ENCODE assay signal across 31 cellular contexts in the genomic region with DNA sequence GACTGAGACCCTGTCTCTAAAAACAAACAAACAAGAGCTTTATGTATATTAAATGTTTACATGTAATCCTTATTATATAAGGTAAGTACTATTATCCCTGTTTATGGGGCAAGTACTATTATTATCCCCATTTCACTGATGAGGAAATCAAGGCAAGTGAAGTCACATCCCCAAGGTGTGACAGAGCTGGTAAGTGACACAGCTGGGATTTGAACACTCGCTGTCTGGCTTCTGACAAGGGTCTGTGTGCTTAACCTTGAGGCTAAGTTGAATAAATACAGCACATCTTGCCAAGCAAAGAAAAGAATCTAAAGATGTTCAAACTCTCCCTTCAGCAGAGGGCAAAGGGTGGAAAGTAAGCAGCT.
DNase-seq lines count a peak whose midpoint lies in the region; ATAC-seq, FAIRE-seq and TF ChIP-seq lines count a peak whose summit lies in the region.
"Had no signal": no experiment of that assay in that cellular context is flagged by ENCODE, and none has a peak within 500 bp of the region (broad histone marks: within the 10 kb centered on the region; RNA-seq: fewer than 3 reads in every experiment).

No MANE protein-coding gene starts in this region.

- TF ChIP-seq POLR2A in H1 (IDR thresholded peaks at IDR 0.05; ENCODE audit: control extremely low read depth in 1 of 2, low read depth in 2 of 2, low read length in 2 of 2), result no peak

- no peak overlapping the region for H3K4ac ChIP-seq in H1 (replicated peaks; ENCODE audit: insufficient read length, low read depth, low read length)

- H2BK20ac ChIP-seq in H1 (ENCODE audit: low read length), result no peak overlapping the region

- H3K23ac ChIP-seq in H1 (ENCODE audit: insufficient read length), result no peak overlapping the region

- H2BK120ac ChIP-seq in H1 (replicated peaks; ENCODE audit: low read depth, low read length), result no peak overlapping the region

- H3K79me1 ChIP-seq in H1 (ENCODE audit: low read depth, low read length), result no peaks in the 10 kb centered on the region

- H2AK5ac ChIP-seq in H1 (ENCODE audit: low read depth, low read length), result 0 out of 2 replicates have a peak overlapping the region, but pooled peaks have one; percentile 5

- no peak overlapping the region for H3K56ac ChIP-seq in H1 (replicated peaks; ENCODE audit: insufficient read length, low read depth, low read length)

- CTCF ChIA-PET in HEK293 (lab: Yijun Ruan, JAX) (interaction anchor here (1.0 to 1.2 kb wide), 2 partner anchors 56 to 306 kb away, joined by 4 to 6 read pairs; no protein-coding TSS in a partner anchor), H1 (lab: Charles Lee; ENCODE audit: partially characterized antibody) (interaction anchor here (0.6 to 1.4 kb wide), 3 partner anchors 49 to 837 kb away, joined by 3 to 4 read pairs (median 3); no protein-coding TSS in a partner anchor)

- no peaks in the 10 kb centered on the region for H3K23me2 ChIP-seq in H1 (ENCODE audit: low read depth, low read length)

- H3K27me3 ChIP-seq in H1 (replicated peaks in 1 of 4; ENCODE audit: control insufficient read depth in 3 of 4, extremely low read depth in 1 of 4, insufficient read depth in 3 of 4, low read length in 3 of 4), result 0 out of 7 replicates have a peak, but pooled peaks cover 0 to 4% (median 0%) of the 10 kb centered on the region in 4 experiments
- H3K27me3 ChIP-seq in pancreas, result no peaks in the 10 kb centered on the region
- H3K27me3 ChIP-seq: cardiac muscle cell, colonic mucosa, ovary, upper lobe of right lung had no signal

- FAIRE-seq in H1 (lab: Jason Lieb, UNC) (no peak), pancreas (lab: Jason Lieb, UNC) (no peak)
- FAIRE-seq: A204.1, astrocyte, GM18507, small intestine had no signal

- DNase-seq in NCI-H748 (lab: John Stamatoyannopoulos, UW; ENCODE audit: unreplicated experiment) (peak; percentile 17), NCI-H748 treated with DMSO at 0.1 percent for 48 hours (lab: John Stamatoyannopoulos, UW) (no peak), H1 (ENCODE audit: low read depth in 1 of 2, low spot score in 2 of 2) (no peak), pancreas (peak in 1 of 6 donors; percentile 27), SIG-M5 (lab: John Stamatoyannopoulos, UW) (no peak), NCI-H774 (lab: John Stamatoyannopoulos, UW) (no peak)
- DNase-seq: activated CD4-positive, alpha-beta T cell treated with anti-CD3 and anti-CD28 coated beads, Interleukin-2, amount 50 U/mL, for 1 hour; activated gamma-delta T cell; activated naive CD8-positive, alpha-beta T cell treated with anti-CD3 and anti-CD28 coated beads, Interleukin-2, amount 50 U/mL, for 24 hours; activated T-cell treated with anti-CD3 and anti-CD28 coated beads, Interleukin-2, amount 50 U/mL, for 4 hours; CD4-positive, alpha-beta memory T cell; colonic mucosa; effector CD4-positive, alpha-beta T cell; EL; HCEC 1CT; left colon; mammary epithelial cell; NCI-H187 treated with DMSO at 0.1 percent for 48 hours; nephron progenitor cell; retina had no signal

- no peak overlapping the region for H4K5ac ChIP-seq in H1 (ENCODE audit: insufficient read length, low read depth, low read length)

- no peak overlapping the region for H2BK12ac ChIP-seq in H1 (ENCODE audit: low read depth, low read length)

- H3K4me2 ChIP-seq in H1 (ENCODE audit: insufficient read depth in 1 of 2, low read depth in 2 of 2, low read length in 2 of 2), result no peak overlapping the region

- H3K79me2 ChIP-seq in H1 (ENCODE audit: control insufficient read depth in 1 of 2, insufficient read depth in 2 of 2, low read length in 2 of 2), result no peaks in the 10 kb centered on the region

- ATAC-seq in pancreas (peak; percentile 41 to 67 (median 54)), GM21825 (IDR thresholded peaks at IDR 0.05; ENCODE audit: unreplicated experiment) (no peak)
- ATAC-seq: activated T-cell treated with anti-CD3 and anti-CD28 coated beads, Interleukin-2, amount 50 U/mL, for 4 hours had no signal

- no peak overlapping the region for H4K8ac ChIP-seq in H1 (ENCODE audit: extremely low read depth, insufficient read depth, low read length)

- H2AFZ ChIP-seq in H1 (ENCODE audit: low read length), result no peak overlapping the region

- H3K4me3 ChIP-seq in HEK293 (ENCODE audit: low read depth, low read length) (no peak overlapping the region), H1 (ENCODE audit: extremely low read depth in 1 of 4, insufficient read depth in 2 of 4, low read depth in 3 of 4, low read length in 4 of 4) (no peak overlapping the region), pancreas (no peak overlapping the region)
- H3K4me3 ChIP-seq: cardiac muscle cell, colonic mucosa, ovary, suprapubic skin, upper lobe of right lung had no signal

- no peaks in the 10 kb centered on the region for H4K20me1 ChIP-seq in H1 (replicated peaks in 1 of 2; ENCODE audit: control insufficient read depth in 1 of 2, insufficient read depth in 2 of 2, low read length in 2 of 2)

- H2BK15ac ChIP-seq in H1 (ENCODE audit: low read length), result no peak overlapping the region

- WGBS in H1 (ENCODE audit: extremely low coverage in 1 of 2, insufficient coverage in 1 of 2, insufficient read length in 1 of 2, insufficient replicate concordance in 2 of 2, low coverage in 1 of 2, low lambda C conversion rate in 2 of 2, missing lambda C conversion rate in 1 of 2), 2 experiments, result 87% methylated on average over 1 of the region's 1 CpG; no CpG with 5 or more reads in 1 of the 2 experiments
- 32 to 37% methylated on average over 1 of the region's 1 CpG for WGBS in pancreas, 2 donors

- TF ChIP-seq CTCF in HEK293 (tag by site-specific recombination; IDR thresholded peaks at IDR 0.05) (no peak), H1 (IDR thresholded peaks at IDR 0.05; ENCODE audit: control extremely low read depth in 1 of 3, insufficient read depth in 1 of 3, low read depth in 1 of 3, low read length in 3 of 3) (no peak), pancreas (IDR thresholded peaks at IDR 0.05) (no peak)

- POLR2A ChIA-PET in HEK293 (lab: Yijun Ruan, JAX) (no interaction called here), H1 (lab: Charles Lee; ENCODE audit: partially characterized antibody) (no interaction called here)

- no peaks in the 10 kb centered on the region for H3K36me3 ChIP-seq in HEK293 (ENCODE audit: control insufficient read depth in 2 of 2, insufficient read depth in 1 of 2, low read length in 2 of 2)
- no peaks in the 10 kb centered on the region for H3K36me3 ChIP-seq in H1 (ENCODE audit: control insufficient read depth in 2 of 4, insufficient read depth in 4 of 4, low read length in 3 of 4)
- H3K36me3 ChIP-seq in pancreas, result no peaks in the 10 kb centered on the region
- H3K36me3 ChIP-seq: cardiac muscle cell, colonic mucosa, ovary, suprapubic skin, upper lobe of right lung had no signal

- no peak for TF ChIP-seq EP300 in H1 (IDR thresholded peaks at IDR 0.05; ENCODE audit: borderline replicate concordance in 1 of 2, low read depth in 2 of 2, low read length in 2 of 2)

- no peak overlapping the region for H3K9ac ChIP-seq in H1 (replicated peaks in 1 of 4; ENCODE audit: extremely low read depth in 1 of 4, low read depth in 3 of 4, low read length in 3 of 4)

- no peak overlapping the region for H3K14ac ChIP-seq in H1 (ENCODE audit: insufficient read length)

- H3K18ac ChIP-seq in H1 (ENCODE audit: extremely low read depth, low read length), result no peak overlapping the region

- no peak overlapping the region for H2BK5ac ChIP-seq in H1 (ENCODE audit: low read depth, low read length)

- H3K9me3 ChIP-seq in HEK293 (ENCODE audit: control insufficient read depth, insufficient read depth, low read depth, low read length) (no peaks in the 10 kb centered on the region), H1 (ENCODE audit: insufficient read depth in 2 of 2, low read depth in 1 of 2, low read length in 1 of 2) (no peaks in the 10 kb centered on the region; a peak in 1 of 4 replicates), pancreas (no peaks in the 10 kb centered on the region)
- H3K9me3 ChIP-seq: colonic mucosa, ovary, suprapubic skin, upper lobe of right lung had no signal

- H3K4me1 ChIP-seq in HEK293 (ENCODE audit: control insufficient read depth, insufficient read depth, low read length) (no peaks in the 10 kb centered on the region), H1 (replicated peaks in 1 of 4; ENCODE audit: control insufficient read depth in 3 of 4, insufficient read depth in 4 of 4, low read length in 3 of 4) (peaks cover 0 to 3% (median 0%) of the 10 kb centered on the region in 4 experiments; a peak in 3 of 7 replicates), pancreas (peaks cover 0 to 7% (median 0%) of the 10 kb centered on the region in 3 donors)
- H3K4me1 ChIP-seq: colonic mucosa, suprapubic skin, upper lobe of right lung had no signal

- TF ChIP-seq RAD21 in H1 (IDR thresholded peaks at IDR 0.05 in 1 of 2, conservative IDR thresholded peaks at IDR 0.05 in 1 of 2; ENCODE audit: low read depth in 2 of 2, low read length in 2 of 2), result no peak

- H3K27ac ChIP-seq in HEK293 (ENCODE audit: extremely low read depth, low read depth, low read length), result no peak overlapping the region
- H3K27ac ChIP-seq in H1 (ENCODE audit: low read depth, low read length), result no peak overlapping the region
- H3K27ac ChIP-seq in pancreas, result no peak overlapping the region
- H3K27ac ChIP-seq: cardiac muscle cell, colonic mucosa, epithelial cell of prostate, ovary, suprapubic skin, upper lobe of right lung had no signal

- no peak overlapping the region for H4K91ac ChIP-seq in H1 (replicated peaks; ENCODE audit: insufficient read length, low read length)

- intact Hi-C loops in pancreas (cut with DNase I), result no loop called here

TF ChIP-seq in HEK293, 187 proteins besides CTCF, POLR2A, EP300 and RAD21:
- TF ChIP-seq ZNF146 (tag by site-specific recombination; IDR thresholded peaks at IDR 0.05) (no peak), GFI1B (tag by site-specific recombination; IDR thresholded peaks at IDR 0.05) (no peak), ZNF174 (tag by site-specific recombination; IDR thresholded peaks at IDR 0.05) (0 out of 2 replicates have a peak, but pooled peaks have one; percentile 9), ZNF292 (tag by site-specific recombination; IDR thresholded peaks at IDR 0.05; ENCODE audit: borderline replicate concordance, low read depth) (no peak)

TF ChIP-seq in H1, 55 proteins besides CTCF, POLR2A, EP300 and RAD21:
- TF ChIP-seq CHD1 (IDR thresholded peaks at IDR 0.05; ENCODE audit: low read depth, low read length) (no peak), MAFK (IDR thresholded peaks at IDR 0.05; ENCODE audit: low read depth, low read length) (no peak), BRCA1 (IDR thresholded peaks at IDR 0.05; ENCODE audit: low read depth, low read length) (no peak), NANOG (IDR thresholded peaks at IDR 0.05; ENCODE audit: insufficient read depth, low read depth, low read length, poor library complexity, severe bottlenecking) (no peak), SUZ12 (IDR thresholded peaks at IDR 0.05; ENCODE audit: low read length) (0 out of 2 replicates have a peak, but pooled peaks have one; percentile 5), RNF2 (IDR thresholded peaks at IDR 0.05; ENCODE audit: borderline replicate concordance, low read depth, low read length, missing control alignments, poor library complexity, severe bottlenecking) (no peak), TCF12 (IDR thresholded peaks at IDR 0.05; ENCODE audit: low read depth, low read length) (no peak), TEAD4 (IDR thresholded peaks at IDR 0.05; ENCODE audit: low read depth, low read length) (no peak)
TF ChIP-seq in H1: peak in this region for 1.
